25 cellular contexts compared by ENCODE assay signal in genomic region chr10:11797281-11797680, GRCh38.
"Had no signal": no experiment of that assay in that cellular context is flagged by ENCODE, and none has a peak within 500 bp of the region (broad histone marks: within the 10 kb centered on the region; RNA-seq: fewer than 3 reads in every experiment).

No MANE protein-coding gene starts in this region.

- H3K27ac ChIP-seq: left ventricle myocardium inferior, ovary, prostate gland, skin epidermis, stomach, testis, thyroid gland, transverse colon, upper lobe of left lung, vagina had no signal

- H3K4me3 Mint-ChIP-seq: naive thymus-derived CD8-positive, alpha-beta T cell; nephron progenitor cell; stimulated activated naive B cell treated with anti-CD40 and anti-IgM and Interleukin-4, amounts not matched to agents 10 μg/mL and 1 μg/mL and 100 μg/mL, for 72 hours had no signal

- H3K36me3 Mint-ChIP-seq: naive thymus-derived CD8-positive, alpha-beta T cell; stimulated activated naive B cell treated with anti-CD40 and anti-IgM and Interleukin-4, amounts not matched to agents 10 μg/mL and 1 μg/mL and 100 μg/mL, for 72 hours had no signal

- H3K9me3 ChIP-seq: left ventricle myocardium inferior, ovary, prostate gland, stomach, testis, thyroid gland, transverse colon, upper lobe of left lung, vagina had no signal

- H3K27ac Mint-ChIP-seq: naive thymus-derived CD8-positive, alpha-beta T cell; nephron progenitor cell; stimulated activated naive B cell treated with anti-CD40 and anti-IgM and Interleukin-4, amounts not matched to agents 10 μg/mL and 1 μg/mL and 100 μg/mL, for 72 hours had no signal

- H3K27me3 ChIP-seq: ovary, stomach, testis, thyroid gland, transverse colon, upper lobe of left lung, vagina had no signal

- H3K4me3 ChIP-seq: left ventricle myocardium inferior, lung, ovary, prostate gland, skin epidermis, stomach, testis, thyroid gland, transverse colon, upper lobe of left lung, vagina had no signal

- DNase-seq: hypothalamus; islet precursor cell; left ventricle myocardium inferior; midbrain; naive thymus-derived CD8-positive, alpha-beta T cell; nephron progenitor cell; ovary; retina; right cardiac atrium; stimulated activated CD4-positive, alpha-beta T cell treated with anti-CD3 and anti-CD28 coated beads, Interleukin-12 subunit alpha, Interleukin-12 subunit beta, amount 100 ng/mL, for 4 hours; stimulated activated CD4-positive, alpha-beta T cell treated with anti-CD3 and anti-CD28 coated beads, Interleukin-15, amount 100 ng/mL, for 24 hours; stimulated activated CD4-positive, alpha-beta T cell treated with anti-CD3 and anti-CD28 coated beads, Interleukin-2, amount 100 ng/mL, for 24 hours; stimulated activated CD4-positive, alpha-beta T cell treated with anti-CD3 and anti-CD28 coated beads, Interleukin-4, amount 100 ng/mL, for 1 hour; stimulated activated naive B cell treated with anti-CD40 and anti-IgM and Interleukin-4, amounts not matched to agents 10 μg/mL and 1 μg/mL and 100 μg/mL, for 72 hours; stimulated activated naive CD8-positive, alpha-beta T cell treated with anti-CD3 and anti-CD28 coated beads, Interleukin-15, Interleukin-2, amounts not matched to agents 100 U/mL and 50 U/mL, for 24 hours; stomach; testis; thyroid gland; transverse colon; upper lobe of left lung had no signal

- H3K27me3 Mint-ChIP-seq: naive thymus-derived CD8-positive, alpha-beta T cell had no signal

- H3K9me3 Mint-ChIP-seq: naive thymus-derived CD8-positive, alpha-beta T cell had no signal

- ATAC-seq: naive thymus-derived CD8-positive, alpha-beta T cell; right cardiac atrium; sciatic nerve; stimulated activated naive B cell treated with anti-CD40 and anti-IgM and Interleukin-4, amounts not matched to agents 10 μg/mL and 1 μg/mL and 100 μg/mL, for 72 hours; stimulated activated naive CD8-positive, alpha-beta T cell treated with anti-CD3 and anti-CD28 coated beads, Interleukin-15, Interleukin-2, amounts not matched to agents 100 U/mL and 50 U/mL, for 24 hours had no signal

- H3K4me1 ChIP-seq: stomach, testis, thyroid gland, transverse colon, upper lobe of left lung, vagina had no signal

- H3K36me3 ChIP-seq: left ventricle myocardium inferior, ovary, prostate gland, stomach, thyroid gland, transverse colon, upper lobe of left lung, vagina had no signal
